8 cellular contexts compared by ENCODE assay signal in genomic region chr14:75274899-75275569, GRCh38. TPM values are rescaled to one million over a fixed set of nuclear protein-coding genes. Genes with fewer than 3 reads are reported as not detected.
A peak's percentile ranks its signal among the peaks of the same experiment; 100 is the strongest.
DNase-seq lines count a peak whose midpoint lies in the region; ATAC-seq and TF ChIP-seq lines count a peak whose summit lies in the region.

No MANE protein-coding gene starts in this region.

- H3K9ac ChIP-seq in parathyroid adenoma = no peak overlapping the region

- no peaks in the 10 kb centered on the region for H3K9me3 ChIP-seq in parathyroid adenoma (ENCODE audit: control insufficient read depth, low read length)

- CTCF ChIA-PET in Calu3 (lab: Charles Lee) = interaction anchor here (0.9 kb wide), 1 partner anchor 36 kb away, joined by 4 read pairs; no protein-coding TSS in a partner anchor

- no peak overlapping the region for H3K4me3 ChIP-seq in epithelial cell of esophagus (ENCODE audit: low read length)
- H3K4me3 ChIP-seq in parathyroid adenoma (ENCODE audit: low read depth, low read length) = no peak overlapping the region

- no peaks in the 10 kb centered on the region for H3K36me3 ChIP-seq in parathyroid adenoma (ENCODE audit: control insufficient read depth, insufficient read depth, low read length)

- no peak for TF ChIP-seq CTCF in epithelial cell of esophagus (IDR thresholded peaks at IDR 0.05; ENCODE audit: insufficient read depth, low read depth, low read length, missing control alignments)
- TF ChIP-seq CTCF in parathyroid adenoma (IDR thresholded peaks at IDR 0.05) = no peak
- no peak for TF ChIP-seq CTCF in Calu3 (IDR thresholded peaks at IDR 0.05; ENCODE audit: unreplicated experiment)

- DNase-seq in GF-D8 (lab: John Stamatoyannopoulos, UW) (peak; percentile 83), SKM-1 (lab: John Stamatoyannopoulos, UW; ENCODE audit: unreplicated experiment) (peak; percentile 74), epithelial cell of esophagus (ENCODE audit: low read depth) (peak; percentile 57), Calu3 (no peak)

- ATAC-seq in HG03045 (IDR thresholded peaks at IDR 0.05; ENCODE audit: unreplicated experiment) (no peak), GM18511 (IDR thresholded peaks at IDR 0.05; ENCODE audit: unreplicated experiment) (no peak), HG02885 (IDR thresholded peaks at IDR 0.05; ENCODE audit: poor library complexity, unreplicated experiment) (no peak)

- peaks cover 34% of the 10 kb centered on the region for H3K36me3 Mint-ChIP-seq in Calu3 (ENCODE audit: insufficient read depth, unreplicated experiment)

- no TSS peak for BruUV-seq in Calu3 (replicated peaks; lab: Mats Ljungman, UMichigan)

- H3K27ac Mint-ChIP-seq in Calu3 (ENCODE audit: unreplicated experiment) = no peak overlapping the region

- no peaks in the 10 kb centered on the region for H3K27me3 Mint-ChIP-seq in Calu3 (ENCODE audit: unreplicated experiment)

- no peaks in the 10 kb centered on the region for H3K27me3 ChIP-seq in parathyroid adenoma (ENCODE audit: control insufficient read depth, insufficient read depth, low read length)

- H3K9me3 Mint-ChIP-seq in Calu3 (ENCODE audit: low read depth, unreplicated experiment) = no peaks in the 10 kb centered on the region

- intact Hi-C loops in Calu3 (cut with micrococcal nuclease; ENCODE audit: unreplicated experiment) = no loop called here

- peak overlapping the region; percentile 100 for H3K27ac ChIP-seq in parathyroid adenoma

- H2AFZ ChIP-seq in parathyroid adenoma = no peak overlapping the region

- H3K4me3 Mint-ChIP-seq in Calu3 (ENCODE audit: low read depth, unreplicated experiment) = no peak overlapping the region

- peaks cover 3% of the 10 kb centered on the region for H3K79me2 ChIP-seq in parathyroid adenoma

- H3K4me1 Mint-ChIP-seq in Calu3 (ENCODE audit: low read depth, unreplicated experiment) = no peaks in the 10 kb centered on the region

- no peak overlapping the region for H3K4me2 ChIP-seq in parathyroid adenoma (ENCODE audit: low read length)

- H3K4me1 ChIP-seq in parathyroid adenoma = peaks cover 28% of the 10 kb centered on the region

RNA-seq across cellular contexts. Expression of gene FOS, which starts 3.6 kb away (rescaled TPM):
- 149 and 183 TPM in 2 replicates for total RNA-seq in Calu3 (2022)
